13 cellular contexts compared by ENCODE assay signal in genomic region chr11:63504933-63505586, GRCh38. TPM values are rescaled to one million over a fixed set of nuclear protein-coding genes. Genes with fewer than 3 reads are reported as not detected.
DNase-seq lines count a peak whose midpoint lies in the region; ATAC-seq lines count a peak whose summit lies in the region.
"Had no signal": no experiment of that assay in that cellular context is flagged by ENCODE, and none has a peak within 500 bp of the region (broad histone marks: within the 10 kb centered on the region; RNA-seq: fewer than 3 reads in every experiment).

No MANE protein-coding gene starts in this region.

- H4K20me1 ChIP-seq in BLaER1 = no peaks in the 10 kb centered on the region

- 0 out of 2 replicates have a peak overlapping the region, but pooled peaks have one; percentile 35 for H3K27ac ChIP-seq in BLaER1
- H3K27ac ChIP-seq: tibial nerve had no signal

- H3K9me3 ChIP-seq in BLaER1 = peaks cover 21% of the 10 kb centered on the region

- peak overlapping the region; percentile 86 for H3K4me2 ChIP-seq in BLaER1

- H3K27me3 ChIP-seq in BLaER1 = no peaks in the 10 kb centered on the region
- H3K27me3 ChIP-seq: tibial nerve had no signal

- peaks cover 62% of the 10 kb centered on the region for H3K4me1 ChIP-seq in BLaER1

- no peaks in the 10 kb centered on the region for H3K36me3 ChIP-seq in BLaER1
- H3K36me3 ChIP-seq: tibial nerve had no signal

- H3K9ac ChIP-seq in BLaER1 = no peak overlapping the region; the same call in 1 of the 2 replicates

- no peak for ATAC-seq in HG02763 (IDR thresholded peaks at IDR 0.05; ENCODE audit: unreplicated experiment)

- DNase-seq in Kasumi-1 (lab: John Stamatoyannopoulos, UW) (peak; percentile 47 to 52), cerebellum (ENCODE audit: low spot score) (peak; percentile 30), midbrain (lab: John Stamatoyannopoulos, UW) (peak; percentile 35), RPMI8226 (no peak), T-helper 2 cell (no peak), kidney tubule cell (ENCODE audit: low spot score) (no peak)
- DNase-seq: activated CD4-positive, alpha-beta memory T cell treated with anti-CD3 and anti-CD28 coated beads, Interleukin-2, amount 10 ng/mL, durations not matched to agents 7 days and 5 days; SHP77; stimulated activated CD4-positive, alpha-beta T cell treated with anti-CD3 and anti-CD28 coated beads, Interleukin-2, amount 100 ng/mL, for 48 hours had no signal

- peak overlapping the region; percentile 23; the same call in 1 of the 2 replicates for H3K4me3 ChIP-seq in BLaER1
- H3K4me3 ChIP-seq: tibial nerve had no signal

RNA-seq across cellular contexts. Expression of gene LGALS12, which starts 0.8 kb away (rescaled TPM):
- total RNA-seq in cerebellum = not detected
- total RNA-seq: activated CD4-positive, alpha-beta memory T cell treated with anti-CD3 and anti-CD28 coated beads, Interleukin-2, amount 10 ng/mL, durations not matched to agents 7 days and 5 days; endothelial cell of umbilical vein had no signal

RNA-seq across cellular contexts. Expression of gene PLAAT5, which starts 14.1 kb away (rescaled TPM):
- 1.9 TPM for total RNA-seq in cerebellum
- total RNA-seq: activated CD4-positive, alpha-beta memory T cell treated with anti-CD3 and anti-CD28 coated beads, Interleukin-2, amount 10 ng/mL, durations not matched to agents 7 days and 5 days; endothelial cell of umbilical vein had no signal

RNA-seq across cellular contexts. Expression of gene PLAAT4, which starts 31.5 kb away (rescaled TPM):
- total RNA-seq in cerebellum = 3.1 TPM

RNA-seq across cellular contexts. Expression of gene PLAAT2, which starts 58.1 kb away (rescaled TPM):
- total RNA-seq in cerebellum = not detected
- total RNA-seq: activated CD4-positive, alpha-beta memory T cell treated with anti-CD3 and anti-CD28 coated beads, Interleukin-2, amount 10 ng/mL, durations not matched to agents 7 days and 5 days; endothelial cell of umbilical vein had no signal

Comparison
In these comparisons a context has a peak if more than half of its experiments do, and no peak if none do; other contexts are left out.
1. DNase-seq: peak in Kasumi-1 (2 of 2), cerebellum (single experiment) and midbrain (single experiment); none in RPMI8226 (single experiment), T-helper 2 cell (0 of 5) and kidney tubule cell (single experiment).